ENCODE assay signal across 8 cellular contexts in genomic region chr2:98607741-98608117, GRCh38. TPM values are rescaled to one million over a fixed set of nuclear protein-coding genes. Genes with fewer than 3 reads are reported as not detected.
DNase-seq lines count a peak whose midpoint lies in the region; ATAC-seq and TF ChIP-seq lines count a peak whose summit lies in the region.

No MANE protein-coding gene starts in this region.

- H3K4me3 ChIP-seq in SJSA1: peak overlapping the region; percentile 93
- H3K4me3 ChIP-seq in fibroblast of lung (replicated peaks in 1 of 4; ENCODE audit: control extremely low read depth in 1 of 4, insufficient read depth in 1 of 4, low read depth in 3 of 4, low read length in 4 of 4): peak overlapping the region; percentile 64 to 100 (median 94)

- no peaks in the 10 kb centered on the region for H4K20me1 ChIP-seq in fibroblast of lung (ENCODE audit: control insufficient read depth, extremely low read depth, insufficient read depth, low read length)

- peaks cover 26% of the 10 kb centered on the region for H3K4me1 ChIP-seq in SJSA1 (replicated peaks)
- H3K4me1 ChIP-seq in fibroblast of lung (ENCODE audit: control insufficient read depth, extremely low read depth, insufficient read depth, low read length): peaks cover 10% of the 10 kb centered on the region

- no peaks in the 10 kb centered on the region; the same call in 1 of the 2 replicates for H3K9me3 ChIP-seq in SJSA1 (replicated peaks)
- H3K9me3 ChIP-seq in fibroblast of lung (ENCODE audit: control insufficient read depth, insufficient read depth, low read depth, low read length): no peaks in the 10 kb centered on the region

- H2AFZ ChIP-seq in fibroblast of lung (ENCODE audit: low read length): peak overlapping the region; percentile 92

- H3K27me3 ChIP-seq in SJSA1 (replicated peaks): no peaks in the 10 kb centered on the region
- no peaks in the 10 kb centered on the region for H3K27me3 ChIP-seq in fibroblast of lung (ENCODE audit: control insufficient read depth, insufficient read depth, low read length)

- peak overlapping the region; percentile 93 for H3K4me2 ChIP-seq in fibroblast of lung (ENCODE audit: extremely low read depth, insufficient read depth, low read length)

- peak in 1 of 2 experiments; percentile 25 for DNase-seq in SJSA1 (ENCODE audit: low read depth in 1 of 2, low spot score in 2 of 2)
- peak in 1 of 2 donors; percentile 12 for DNase-seq in fibroblast of lung (ENCODE audit: low read depth in 2 of 2)
- no peak for DNase-seq in omental fat pad (ENCODE audit: low spot score)
- DNase-seq in stimulated activated CD4-positive, alpha-beta T cell treated with anti-CD3 and anti-CD28 coated beads, Interleukin-4, amount 100 ng/mL, for 4 hours: no peak
- DNase-seq in putamen (ENCODE audit: low spot score): no peak
- DNase-seq in NCI-H345 treated with DMSO at 0.1 percent for 48 hours (lab: John Stamatoyannopoulos, UW; ENCODE audit: unreplicated experiment): no peak

- TF ChIP-seq CTCF in fibroblast of lung (conservative IDR thresholded peaks at IDR 0.05 in 1 of 2, IDR thresholded peaks at IDR 0.05 in 1 of 2; ENCODE audit: low read depth in 1 of 2, low read length in 2 of 2) (no peak), omental fat pad (IDR thresholded peaks at IDR 0.05) (no peak)

- peak overlapping the region; percentile 92 for H3K9ac ChIP-seq in fibroblast of lung (ENCODE audit: insufficient read depth, low read length)

- peaks cover 35% of the 10 kb centered on the region for H3K79me2 ChIP-seq in fibroblast of lung (ENCODE audit: control insufficient read depth, insufficient read depth, low read length)

- H3K36me3 ChIP-seq in SJSA1 (peaks cover 54% of the 10 kb centered on the region), fibroblast of lung (ENCODE audit: control insufficient read depth, insufficient read depth, low read length) (peaks cover 6% of the 10 kb centered on the region)

- peak; percentile 6 for ATAC-seq in GM21825 (IDR thresholded peaks at IDR 0.05; ENCODE audit: unreplicated experiment)
- ATAC-seq in omental fat pad (ENCODE audit: low FRiP score): peak; percentile 2
- no peak for ATAC-seq in HG03108 (IDR thresholded peaks at IDR 0.05; ENCODE audit: unreplicated experiment)

- H3K27ac ChIP-seq in SJSA1 (peak overlapping the region; percentile 95), fibroblast of lung (ENCODE audit: insufficient read depth, low read length) (peak overlapping the region; percentile 86)

RNA-seq across cellular contexts. Expression of gene COA5, which starts 0.6 kb away (rescaled TPM):
- 21.7 and 36.4 TPM in 2 replicates for total RNA-seq in SJSA1 (2014; rRNA removed; shearing (Covaris generic))
- 33.4 and 38.6 TPM in 2 replicates for total RNA-seq in fibroblast of lung
- polyA plus RNA-seq in fibroblast of lung: 19.3 and 22.5 TPM in 2 replicates
- 29.7 and 34.2 TPM in 2 replicates for polyA plus RNA-seq in fibroblast of lung (2012)
- 0.67 and 1.0 TPM in 2 replicates for polyA minus RNA-seq in fibroblast of lung (ENCODE audit: low replicate concordance)
- total RNA-seq in omental fat pad: 10 to 100 TPM; 17.6 to 40.0 (median 21.6) TPM

RNA-seq across cellular contexts. Expression of gene UNC50, which starts 0.7 kb away (rescaled TPM):
- 54.8 and 56.0 TPM in 2 replicates for total RNA-seq in SJSA1 (2014; rRNA removed; shearing (Covaris generic))
- total RNA-seq in fibroblast of lung (54.2 and 64.1 TPM in 2 replicates), omental fat pad (10 to 100 TPM; 32.9 to 56.4 (median 49.7) TPM)
- polyA plus RNA-seq in fibroblast of lung: 45.2 and 71.4 TPM in 2 replicates
- polyA plus RNA-seq in fibroblast of lung (2012): 30.8 and 38.6 TPM in 2 replicates
- polyA minus RNA-seq in fibroblast of lung (ENCODE audit: low replicate concordance): 3.8 and 5.3 TPM in 2 replicates
